In genomic region chr21:33561373-33561772, GRCh38 we compare ENCODE assay signal across 23 cellular contexts. TPM values are rescaled to one million over a fixed set of nuclear protein-coding genes. Genes with fewer than 3 reads are reported as not detected.
DNase-seq lines count a peak whose midpoint lies in the region; ATAC-seq, FAIRE-seq and TF ChIP-seq lines count a peak whose summit lies in the region.
"Had no signal": no experiment of that assay in that cellular context is flagged by ENCODE, and none has a peak within 500 bp of the region (broad histone marks: within the 10 kb centered on the region; RNA-seq: fewer than 3 reads in every experiment).

No MANE protein-coding gene starts in this region.

- intact Hi-C loops in activated CD4-positive, alpha-beta T cell treated with anti-CD3 and anti-CD28 coated beads for 36 hours (cut with DNase I, micrococcal nuclease): no loop called here
- intact Hi-C loops in natural killer cell (cut with micrococcal nuclease): no loop called here

- H3K36me3 ChIP-seq in GM23338 (ENCODE audit: insufficient read depth) (peaks cover 55% of the 10 kb centered on the region), astrocyte (ENCODE audit: insufficient read depth, low read length) (peaks cover 56% of the 10 kb centered on the region)

- H3K27ac Mint-ChIP-seq in activated CD4-positive, alpha-beta T cell treated with anti-CD3 and anti-CD28 coated beads for 36 hours: peak overlapping the region; percentile 61
- H3K27ac Mint-ChIP-seq in GM23338 (peak overlapping the region; percentile 17; the same call in 1 of the 2 replicates), astrocyte (ENCODE audit: unreplicated experiment) (peak overlapping the region; percentile 64), natural killer cell (peak overlapping the region; percentile 54 to 74)

- ATAC-seq in activated CD4-positive, alpha-beta T cell treated with anti-CD3 and anti-CD28 coated beads for 36 hours: no peak
- ATAC-seq in GM23338 (no peak), natural killer cell (no peak), left lobe of liver (no peak), HG02763 (IDR thresholded peaks at IDR 0.05; ENCODE audit: unreplicated experiment) (no peak)
- ATAC-seq: heart left ventricle, lower lobe of right lung had no signal

- H3F3A ChIP-seq in GM23338 (replicated peaks; ENCODE audit: low read depth): no peaks in the 10 kb centered on the region

- no peaks in the 10 kb centered on the region for H3K27me3 ChIP-seq in GM23338 (ENCODE audit: insufficient read depth)
- H3K27me3 ChIP-seq in astrocyte (ENCODE audit: insufficient read depth, low read length): no peaks in the 10 kb centered on the region
- H3K27me3 ChIP-seq: esophagus squamous epithelium, heart left ventricle had no signal

- H3K4me3 Mint-ChIP-seq in activated CD4-positive, alpha-beta T cell treated with anti-CD3 and anti-CD28 coated beads for 36 hours: no peak overlapping the region
- H3K4me3 Mint-ChIP-seq in GM23338 (no peak overlapping the region), astrocyte (ENCODE audit: unreplicated experiment) (no peak overlapping the region), natural killer cell (no peak overlapping the region)
- H3K4me3 Mint-ChIP-seq: B cell had no signal

- DNase-seq in activated CD4-positive, alpha-beta T cell treated with anti-CD3 and anti-CD28 coated beads for 36 hours: no peak
- no peak for DNase-seq in activated CD4-positive, alpha-beta T cell treated with anti-CD3 and anti-CD28 coated beads for 4 hours
- DNase-seq in GM23338 (ENCODE audit: low spot score): no peak
- DNase-seq in astrocyte (ENCODE audit: low read depth): peak; percentile 57
- DNase-seq in natural killer cell: no peak
- DNase-seq in left lobe of liver (ENCODE audit: low spot score): no peak
- DNase-seq in SIG-M5 treated with dmso at 0.1 percent for 504 hours (lab: John Stamatoyannopoulos, UW; ENCODE audit: unreplicated experiment): no peak
- DNase-seq: caudate nucleus; esophagus squamous epithelium; GDM1; heart left ventricle; lower lobe of right lung; NCI-H1417; NCI-H2171 treated with DMSO at 0.1 percent for 48 hours; NCI-H748 treated with DMSO at 0.1 percent for 48 hours; OCI-M1; SIG-M5; stimulated activated CD4-positive, alpha-beta T cell treated with anti-CD3 and anti-CD28 coated beads, Interleukin-4, amount 100 ng/mL, for 4 hours; T-helper 2 cell had no signal

- TF ChIP-seq CTCF in GM23338 (conservative IDR thresholded peaks at IDR 0.05; ENCODE audit: low read depth in 2 of 2) (no peak), astrocyte (IDR thresholded peaks at IDR 0.05; ENCODE audit: insufficient read depth, low read depth, low read length) (no peak), natural killer cell (IDR thresholded peaks at IDR 0.05) (no peak)

- H2AFZ ChIP-seq in GM23338 (no peak overlapping the region), astrocyte (ENCODE audit: low read depth, low read length) (no peak overlapping the region)

- H3K4me3 ChIP-seq in GM23338 (no peak overlapping the region), astrocyte (ENCODE audit: insufficient read depth, low read depth, low read length) (no peak overlapping the region)
- H3K4me3 ChIP-seq: esophagus squamous epithelium, heart left ventricle, lower lobe of right lung, prostate gland had no signal

- peaks cover 55% of the 10 kb centered on the region for H3K36me3 Mint-ChIP-seq in activated CD4-positive, alpha-beta T cell treated with anti-CD3 and anti-CD28 coated beads for 36 hours (ENCODE audit: low read depth)
- peaks cover 62% of the 10 kb centered on the region for H3K36me3 Mint-ChIP-seq in GM23338 (ENCODE audit: low read depth)
- peaks cover 28% of the 10 kb centered on the region for H3K36me3 Mint-ChIP-seq in astrocyte (ENCODE audit: low read depth, unreplicated experiment)
- H3K36me3 Mint-ChIP-seq in natural killer cell: peaks cover 36% of the 10 kb centered on the region

- no peaks in the 10 kb centered on the region for H3K9me2 ChIP-seq in GM23338 (ENCODE audit: insufficient read depth)

- no peak overlapping the region for H3K9ac ChIP-seq in astrocyte (ENCODE audit: low read length)

- no peaks in the 10 kb centered on the region for H3K9me3 Mint-ChIP-seq in activated CD4-positive, alpha-beta T cell treated with anti-CD3 and anti-CD28 coated beads for 36 hours (ENCODE audit: low read depth)
- no peaks in the 10 kb centered on the region for H3K9me3 Mint-ChIP-seq in GM23338
- H3K9me3 Mint-ChIP-seq in astrocyte (ENCODE audit: unreplicated experiment): no peaks in the 10 kb centered on the region
- H3K9me3 Mint-ChIP-seq in natural killer cell: no peaks in the 10 kb centered on the region

- H3K4me2 ChIP-seq in GM23338 (no peak overlapping the region), astrocyte (ENCODE audit: low read length) (no peak overlapping the region)

- no peaks in the 10 kb centered on the region for H3K9me3 ChIP-seq in astrocyte (ENCODE audit: insufficient read depth, low read depth, low read length)
- H3K9me3 ChIP-seq: esophagus squamous epithelium, heart left ventricle, lower lobe of right lung, prostate gland had no signal

- CTCF ChIA-PET in activated CD4-positive, alpha-beta T cell treated with anti-CD3 and anti-CD28 coated beads for 36 hours (lab: Charles Lee): interaction anchor here (1.3 to 1.4 kb wide), 2 partner anchors 11 to 13 kb away, joined by 3 to 4 read pairs; no protein-coding TSS in a partner anchor

- H4K20me1 ChIP-seq in GM23338 (replicated peaks; ENCODE audit: insufficient read depth): peaks cover 28% of the 10 kb centered on the region
- H4K20me1 ChIP-seq in astrocyte (ENCODE audit: insufficient read depth, low read length): peaks cover 71% of the 10 kb centered on the region

- H3K27ac ChIP-seq in GM23338 (ENCODE audit: low read depth) (0 out of 2 replicates have a peak overlapping the region, but pooled peaks have one; percentile 9), astrocyte (ENCODE audit: low read depth, low read length) (no peak overlapping the region)
- H3K27ac ChIP-seq: 22Rv1, esophagus squamous epithelium, heart left ventricle, lower lobe of right lung, prostate gland had no signal

- H3K79me2 ChIP-seq in GM23338 (replicated peaks; ENCODE audit: insufficient read depth) (peaks cover 70% of the 10 kb centered on the region), astrocyte (ENCODE audit: insufficient read depth, low read length) (peaks cover 94% of the 10 kb centered on the region)

- POLR2A ChIA-PET in activated CD4-positive, alpha-beta T cell treated with anti-CD3 and anti-CD28 coated beads for 36 hours (lab: Charles Lee): no interaction called here

- no peaks in the 10 kb centered on the region for H3K27me3 Mint-ChIP-seq in activated CD4-positive, alpha-beta T cell treated with anti-CD3 and anti-CD28 coated beads for 36 hours
- H3K27me3 Mint-ChIP-seq in GM23338 (ENCODE audit: insufficient read depth, low read depth, poor library complexity) (no peaks in the 10 kb centered on the region), astrocyte (ENCODE audit: low read depth, unreplicated experiment) (no peaks in the 10 kb centered on the region), natural killer cell (ENCODE audit: low read depth in 2 of 2) (no peaks in the 10 kb centered on the region)
- H3K27me3 Mint-ChIP-seq: B cell had no signal

- H3K4me1 ChIP-seq in GM23338 (ENCODE audit: insufficient read depth) (no peaks in the 10 kb centered on the region), astrocyte (ENCODE audit: insufficient read depth, low read length) (no peaks in the 10 kb centered on the region)
- H3K4me1 ChIP-seq: prostate gland had no signal

- peaks cover 55% of the 10 kb centered on the region for H3K4me1 Mint-ChIP-seq in activated CD4-positive, alpha-beta T cell treated with anti-CD3 and anti-CD28 coated beads for 36 hours
- no peaks in the 10 kb centered on the region for H3K4me1 Mint-ChIP-seq in GM23338
- H3K4me1 Mint-ChIP-seq in astrocyte (ENCODE audit: low read depth, unreplicated experiment): peaks cover 4% of the 10 kb centered on the region
- peaks cover 41 to 59% of the 10 kb centered on the region in 2 donors for H3K4me1 Mint-ChIP-seq in natural killer cell

- peak; percentile 50 for FAIRE-seq in astrocyte (lab: Jason Lieb, UNC)

TF ChIP-seq in GM23338, 12 proteins besides CTCF, POLR2A, EP300 and RAD21 (continues in another document):
- TF ChIP-seq POLR2AphosphoS5 (IDR thresholded peaks at IDR 0.05; ENCODE audit: low read depth) (no peak), NANOG (IDR thresholded peaks at IDR 0.05; ENCODE audit: borderline replicate concordance) (no peak)

RNA-seq across cellular contexts. Expression of gene SON, which starts 18.5 kb away (rescaled TPM):
- total RNA-seq in activated CD4-positive, alpha-beta T cell treated with anti-CD3 and anti-CD28 coated beads for 36 hours: 100 to 1,000 TPM; 299 to 380 TPM
- 361 and 362 TPM in 2 replicates for total RNA-seq in GM23338 (2014; rRNA removed; shearing (Covaris generic))
- 1,421 and 1,477 TPM in 2 replicates for polyA plus RNA-seq in GM23338 (2016; fragmentation: Nextera tagmentation; extraction: Ambion mirVana)
- 263 and 290 TPM in 2 replicates for total RNA-seq in astrocyte
- 100 to 1,000 TPM; 348 to 442 (median 416) TPM for total RNA-seq in natural killer cell
- total RNA-seq in left lobe of liver: 94.6 TPM

RNA-seq across cellular contexts. Expression of gene GART, which starts 19.5 kb away (rescaled TPM):
- 100 to 1,000 TPM; 223 to 231 TPM for total RNA-seq in activated CD4-positive, alpha-beta T cell treated with anti-CD3 and anti-CD28 coated beads for 36 hours
- total RNA-seq in GM23338 (2014; rRNA removed; shearing (Covaris generic)): 224 and 270 TPM in 2 replicates
- 86.3 and 87.6 TPM in 2 replicates for polyA plus RNA-seq in GM23338 (2016; fragmentation: Nextera tagmentation; extraction: Ambion mirVana)
- total RNA-seq in astrocyte (95.4 and 99.5 TPM in 2 replicates), natural killer cell (10 to 100 TPM; 33.4 to 53.1 (median 34.6) TPM), left lobe of liver (31.7 TPM)

RNA-seq across cellular contexts. Expression of gene DONSON, which starts 27.1 kb away (rescaled TPM):
- total RNA-seq in activated CD4-positive, alpha-beta T cell treated with anti-CD3 and anti-CD28 coated beads for 36 hours: 10 to 100 TPM; 39.5 to 41.8 TPM
- 35.2 and 37.4 TPM in 2 replicates for total RNA-seq in GM23338 (2014; rRNA removed; shearing (Covaris generic))
- 27.2 and 32.9 TPM in 2 replicates for polyA plus RNA-seq in GM23338 (2016; fragmentation: Nextera tagmentation; extraction: Ambion mirVana)
- 11.7 and 13.7 TPM in 2 replicates for total RNA-seq in astrocyte
- total RNA-seq in natural killer cell: 10 to 100 TPM; 17.0 to 18.3 (median 17.3) TPM
- total RNA-seq in left lobe of liver: 6.2 TPM
